Comparison of ENCODE assay signal across 29 cellular contexts in genomic region chr13:36866232-36866631, GRCh38. TPM values are rescaled to one million over a fixed set of nuclear protein-coding genes. Genes with fewer than 3 reads are reported as not detected.
"Had no signal": no experiment of that assay in that cellular context is flagged by ENCODE, and none has a peak within 500 bp of the region (broad histone marks: within the 10 kb centered on the region; RNA-seq: fewer than 3 reads in every experiment).

No MANE protein-coding gene starts in this region.

- H3K79me2 ChIP-seq: parathyroid adenoma had no signal

- H3K27ac ChIP-seq: ovary, parathyroid adenoma, psoas muscle, skin epidermis, spleen, suprapubic skin, testis, tibial artery, transverse colon, upper lobe of right lung, uterus had no signal

- DNase-seq: naive thymus-derived CD8-positive, alpha-beta T cell; nephron progenitor cell; occipital lobe; ovary; posterior cingulate gyrus; psoas muscle; right cardiac atrium; spleen; stimulated activated CD4-positive, alpha-beta T cell treated with anti-CD3 and anti-CD28 coated beads, Interleukin-12 subunit alpha, Interleukin-12 subunit beta, amount 100 ng/mL, for 4 hours; stimulated activated CD4-positive, alpha-beta T cell treated with anti-CD3 and anti-CD28 coated beads, Interleukin-1b, Interleukin-23, amount 100 ng/mL, for 48 hours; stimulated activated CD4-positive, alpha-beta T cell treated with anti-CD3 and anti-CD28 coated beads, Interleukin-4, amount 100 ng/mL, for 1 hour; stimulated activated CD4-positive, alpha-beta T cell treated with anti-CD3 and anti-CD28 coated beads, Interleukin-4, amount 100 ng/mL, for 4 hours; stimulated activated CD8-positive, alpha-beta memory T cell treated with anti-CD3 and anti-CD28 coated beads, Interleukin-4, amount 100 ng/mL, for 48 hours; stimulated activated naive CD4-positive, alpha-beta T cell; stimulated activated naive CD8-positive, alpha-beta T cell treated with anti-CD3 and anti-CD28 coated beads, Interleukin-15, amount 100 ng/mL, for 72 hours; stimulated activated naive CD8-positive, alpha-beta T cell treated with anti-CD3 and anti-CD28 coated beads, Interleukin-15, Interleukin-2, amounts not matched to agents 100 U/mL and 50 U/mL, for 24 hours; substantia nigra; testis; tibial artery; transverse colon; upper lobe of right lung; uterus had no signal

- H3K9me3 ChIP-seq: ovary, psoas muscle, spleen, suprapubic skin, testis, tibial artery, transverse colon, upper lobe of right lung, uterus had no signal

- H3K4me3 ChIP-seq: ovary, psoas muscle, skin epidermis, smooth muscle cell, spleen, suprapubic skin, testis, tibial artery, transverse colon, upper lobe of right lung, uterus had no signal

- H2AFZ ChIP-seq: parathyroid adenoma had no signal

- H3K36me3 ChIP-seq: ovary, spleen, transverse colon, upper lobe of right lung, uterus had no signal

- H3K27me3 ChIP-seq: ovary, suprapubic skin, testis, tibial artery, transverse colon, upper lobe of right lung, uterus had no signal

- H3K4me1 ChIP-seq: parathyroid adenoma, psoas muscle, suprapubic skin, testis, tibial artery, upper lobe of right lung, uterus had no signal

- ATAC-seq: naive thymus-derived CD8-positive, alpha-beta T cell; natural killer cell treated with Interleukin-12 subunit alpha and Interleukin-12 subunit beta and Interleukin-15 and Interleukin-18, amount 100 ng/mL, for 72 hours; psoas muscle; right cardiac atrium; sciatic nerve; stimulated activated memory B cell treated with anti-CD40 and anti-IgM and Interleukin-4, amounts not matched to agents 10 μg/mL and 1 μg/mL and 100 μg/mL, for 72 hours; stimulated activated naive CD8-positive, alpha-beta T cell treated with anti-CD3 and anti-CD28 coated beads, Interleukin-15, amount 100 ng/mL, for 72 hours; stimulated activated naive CD8-positive, alpha-beta T cell treated with anti-CD3 and anti-CD28 coated beads, Interleukin-15, Interleukin-2, amounts not matched to agents 100 U/mL and 50 U/mL, for 24 hours; upper lobe of right lung had no signal

- H3K9ac ChIP-seq: parathyroid adenoma had no signal

- H3K4me2 ChIP-seq: smooth muscle cell had no signal

RNA-seq across cellular contexts. Expression of gene SMAD9, which starts 53.8 kb away (rescaled TPM):
- total RNA-seq: naive thymus-derived CD8-positive, alpha-beta T cell; natural killer cell treated with Interleukin-12 subunit alpha and Interleukin-12 subunit beta and Interleukin-15 and Interleukin-18, amount 100 ng/mL, for 72 hours had no signal
